ENCODE assay signal across 26 cellular contexts in the genomic region with DNA sequence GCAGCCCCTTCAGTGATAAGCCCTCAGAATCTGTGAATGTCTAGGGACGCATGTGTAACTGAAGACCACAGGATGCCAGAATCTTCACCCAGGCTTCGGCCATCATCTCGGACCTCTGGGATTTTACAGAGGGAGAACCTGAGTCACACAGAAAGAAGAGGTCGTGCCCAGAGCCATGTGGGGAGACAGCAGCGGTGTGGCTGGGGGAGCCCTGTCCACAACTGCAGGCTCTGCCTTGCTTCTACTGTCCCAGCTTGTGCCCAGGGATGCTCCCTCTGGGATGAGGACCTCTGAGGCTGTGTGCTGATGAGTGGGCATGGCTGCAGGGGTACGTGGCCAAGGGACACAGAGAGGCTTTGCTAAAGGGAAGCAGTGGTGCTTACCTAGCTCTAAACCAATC.
DNase-seq lines count a peak whose midpoint lies in the region; ATAC-seq, FAIRE-seq and TF ChIP-seq lines count a peak whose summit lies in the region.
"Had no signal": no experiment of that assay in that cellular context is flagged by ENCODE, and none has a peak within 500 bp of the region (broad histone marks: within the 10 kb centered on the region; RNA-seq: fewer than 3 reads in every experiment).

No MANE protein-coding gene starts in this region.

- peaks cover 14% of the 10 kb centered on the region for H3K36me3 Mint-ChIP-seq in endothelial cell (ENCODE audit: low read depth, unreplicated experiment)
- H3K36me3 Mint-ChIP-seq: CD14-positive monocyte; CD4-positive, alpha-beta memory T cell; CD4-positive, CD25-positive, alpha-beta regulatory T cell; CD8-positive, alpha-beta memory T cell had no signal

- H3K9me3 Mint-ChIP-seq in endothelial cell (ENCODE audit: unreplicated experiment) = peaks cover 25% of the 10 kb centered on the region

- H3K4me3 ChIP-seq in right atrium auricular region (no peak overlapping the region), heart left ventricle (no peak overlapping the region)
- H3K4me3 ChIP-seq: BLaER1, GM12878 had no signal

- no peaks in the 10 kb centered on the region for H3K4me1 Mint-ChIP-seq in endothelial cell (ENCODE audit: unreplicated experiment)
- H3K4me1 Mint-ChIP-seq: CD14-positive monocyte; CD4-positive, alpha-beta memory T cell; CD4-positive, CD25-positive, alpha-beta regulatory T cell; CD8-positive, alpha-beta memory T cell had no signal

- no peaks in the 10 kb centered on the region for H3K27me3 ChIP-seq in right atrium auricular region
- peaks cover 0 to 16% (median 0%) of the 10 kb centered on the region in 9 donors for H3K27me3 ChIP-seq in heart left ventricle
- H3K27me3 ChIP-seq: BE2C, BLaER1 had no signal

- intact Hi-C loops in heart left ventricle (cut with DNase I) = no loop called here

- no peak for ATAC-seq in heart left ventricle
- ATAC-seq: GM12878 had no signal

- H3K4me1 ChIP-seq in right atrium auricular region = no peaks in the 10 kb centered on the region
- no peaks in the 10 kb centered on the region for H3K4me1 ChIP-seq in heart left ventricle
- H3K4me1 ChIP-seq: BE2C, BLaER1 had no signal

- no peak overlapping the region for H3K27ac Mint-ChIP-seq in endothelial cell (ENCODE audit: unreplicated experiment)
- H3K27ac Mint-ChIP-seq: CD4-positive, alpha-beta memory T cell; CD4-positive, CD25-positive, alpha-beta regulatory T cell; CD8-positive, alpha-beta memory T cell had no signal

- DNase-seq in right atrium auricular region (ENCODE audit: low spot score) (peak; percentile 40), heart left ventricle (no peak), endothelial cell (ENCODE audit: low spot score) (no peak), GM19239 (ENCODE audit: insufficient read length, low spot score) (no peak)
- DNase-seq in activated CD4-positive, CD25-positive, alpha-beta regulatory T cell (lab: John Stamatoyannopoulos, UW) = no peak
- DNase-seq: 8988T; ACHN; BE2C; C1 segment of cervical spinal cord; CD4-positive, alpha-beta memory T cell; CD4-positive, CD25-positive, alpha-beta regulatory T cell; CD8-positive, alpha-beta memory T cell; COR-L47; DMS 273 treated with DMSO at 0.1 percent for 48 hours; DMS153; DMS53; DMS79; DND-41; EL; GDM1 had no signal

- no peaks in the 10 kb centered on the region for H3K9me3 ChIP-seq in right atrium auricular region
- H3K9me3 ChIP-seq in heart left ventricle = no peaks in the 10 kb centered on the region
- H3K9me3 ChIP-seq: BE2C had no signal

- TF ChIP-seq POLR2A in heart left ventricle (IDR thresholded peaks at IDR 0.05) = no peak

- WGBS in heart left ventricle, 4 donors = 79 to 80% (median 79%) methylated on average over 6 of the region's 6 CpGs

- no peak for FAIRE-seq in GM19239 (lab: Jason Lieb, UNC)
- FAIRE-seq: A204.1, GM12878, GM12892, GM18507 had no signal

- H3K27me3 Mint-ChIP-seq in endothelial cell (ENCODE audit: unreplicated experiment) = peaks cover 12% of the 10 kb centered on the region
- H3K27me3 Mint-ChIP-seq: CD4-positive, CD25-positive, alpha-beta regulatory T cell had no signal

- TF ChIP-seq CTCF in right atrium auricular region (IDR thresholded peaks at IDR 0.05) = no peak
- no peak for TF ChIP-seq CTCF in heart left ventricle (IDR thresholded peaks at IDR 0.05)
- no peak for TF ChIP-seq CTCF in endothelial cell (IDR thresholded peaks at IDR 0.05; ENCODE audit: unreplicated experiment)

- H3K27ac ChIP-seq in right atrium auricular region (no peak overlapping the region), heart left ventricle (no peak overlapping the region)
- H3K27ac ChIP-seq: BLaER1 had no signal

- peak overlapping the region; percentile 16 for H3K4me3 Mint-ChIP-seq in endothelial cell (ENCODE audit: unreplicated experiment)
- H3K4me3 Mint-ChIP-seq: CD4-positive, alpha-beta memory T cell; CD4-positive, CD25-positive, alpha-beta regulatory T cell; CD8-positive, alpha-beta memory T cell had no signal

- no peaks in the 10 kb centered on the region for H3K36me3 ChIP-seq in right atrium auricular region
- H3K36me3 ChIP-seq in heart left ventricle = no peaks in the 10 kb centered on the region
- H3K36me3 ChIP-seq: BE2C, BLaER1 had no signal
